Comparison of ENCODE assay signal across 12 cellular contexts in the genomic region with DNA sequence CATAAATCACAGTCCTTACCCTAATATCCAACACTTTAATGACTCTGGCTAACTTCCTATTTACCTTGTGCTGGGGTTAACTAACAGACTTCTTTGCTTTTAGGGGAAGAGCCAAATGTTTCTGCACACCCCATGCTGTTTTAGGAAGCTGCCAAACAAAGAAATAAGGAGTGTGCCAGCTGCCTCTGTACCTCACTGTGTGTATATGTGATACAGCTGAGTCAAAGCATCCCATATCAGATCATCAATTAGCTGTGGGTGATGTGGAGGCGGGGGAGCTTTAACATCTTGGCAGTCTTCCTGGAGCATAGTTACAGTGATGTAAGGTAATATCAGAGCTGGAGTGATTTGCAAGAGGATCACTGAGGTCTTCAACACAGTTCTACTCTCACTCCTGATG.
DNase-seq lines count a peak whose midpoint lies in the region; ATAC-seq and TF ChIP-seq lines count a peak whose summit lies in the region.
"Had no signal": no experiment of that assay in that cellular context is flagged by ENCODE, and none has a peak within 500 bp of the region (broad histone marks: within the 10 kb centered on the region; RNA-seq: fewer than 3 reads in every experiment).

No MANE protein-coding gene starts in this region.

- no peak overlapping the region for H3K4me3 ChIP-seq in astrocyte of the cerebellum (ENCODE audit: low read depth, low read length)
- H3K4me3 ChIP-seq: colonic mucosa, PC-9, spleen had no signal

- in situ Hi-C loops in astrocyte of the cerebellum (cut with HindIII; ENCODE audit: low sequenced_read_pairs) = no loop called here

- TF ChIP-seq CTCF in astrocyte of the cerebellum (IDR thresholded peaks at IDR 0.05; ENCODE audit: low read depth, low read length, missing control alignments) = no peak

- peak; percentile 67 for DNase-seq in Daoy (ENCODE audit: low read depth)
- peak; percentile 19 for DNase-seq in NCI-H1092 (lab: John Stamatoyannopoulos, UW)
- DNase-seq in astrocyte of the cerebellum (ENCODE audit: low read depth) = peak; percentile 86
- peak; percentile 93 for DNase-seq in left kidney (ENCODE audit: low read depth, low spot score)
- no peak for DNase-seq in GM03348 (ENCODE audit: low spot score)
- DNase-seq in T-helper 9 cell = no peak
- DNase-seq: activated B cell treated with CpG ODN at 0.5 μM for 24 hours, colonic mucosa, PC-9, spleen had no signal

- ATAC-seq in GM18873 (IDR thresholded peaks at IDR 0.05; ENCODE audit: low FRiP score, unreplicated experiment) (no peak), HG03039 (IDR thresholded peaks at IDR 0.05; ENCODE audit: unreplicated experiment) (no peak)

Comparison
In these comparisons a context has a peak if more than half of its experiments do, and no peak if none do; other contexts are left out.
1. DNase-seq: peak in Daoy (single experiment), NCI-H1092 (single experiment), astrocyte of the cerebellum (single experiment) and left kidney (single experiment); none in GM03348 (single experiment) and T-helper 9 cell (single experiment).